2 cellular contexts compared by ENCODE assay signal in the genomic region with DNA sequence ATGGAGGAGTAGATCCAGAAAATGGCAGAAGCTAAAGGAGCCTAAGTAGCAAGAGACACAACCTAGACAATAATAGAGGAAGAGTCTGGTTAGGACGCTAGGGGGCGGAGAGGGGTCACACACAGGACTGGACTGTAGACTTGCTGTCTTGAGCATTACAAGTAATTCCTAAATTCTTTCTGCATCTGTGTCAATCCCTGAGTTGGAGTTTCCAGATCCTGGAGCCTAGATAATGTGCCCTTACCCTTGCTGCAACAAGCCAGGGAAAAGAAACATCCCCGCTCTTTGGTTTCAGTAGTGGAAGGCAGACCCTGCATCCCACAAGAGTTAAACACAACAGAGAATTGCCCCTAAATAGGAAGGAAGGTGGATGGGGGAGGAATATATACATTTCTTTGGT.
TF ChIP-seq lines count a peak whose summit lies in the region.

No MANE protein-coding gene starts in this region.

TF ChIP-seq in GM23338, 12 proteins besides CTCF, POLR2A, EP300 and RAD21 (continued from another document):
- TF ChIP-seq, protein P1, sequence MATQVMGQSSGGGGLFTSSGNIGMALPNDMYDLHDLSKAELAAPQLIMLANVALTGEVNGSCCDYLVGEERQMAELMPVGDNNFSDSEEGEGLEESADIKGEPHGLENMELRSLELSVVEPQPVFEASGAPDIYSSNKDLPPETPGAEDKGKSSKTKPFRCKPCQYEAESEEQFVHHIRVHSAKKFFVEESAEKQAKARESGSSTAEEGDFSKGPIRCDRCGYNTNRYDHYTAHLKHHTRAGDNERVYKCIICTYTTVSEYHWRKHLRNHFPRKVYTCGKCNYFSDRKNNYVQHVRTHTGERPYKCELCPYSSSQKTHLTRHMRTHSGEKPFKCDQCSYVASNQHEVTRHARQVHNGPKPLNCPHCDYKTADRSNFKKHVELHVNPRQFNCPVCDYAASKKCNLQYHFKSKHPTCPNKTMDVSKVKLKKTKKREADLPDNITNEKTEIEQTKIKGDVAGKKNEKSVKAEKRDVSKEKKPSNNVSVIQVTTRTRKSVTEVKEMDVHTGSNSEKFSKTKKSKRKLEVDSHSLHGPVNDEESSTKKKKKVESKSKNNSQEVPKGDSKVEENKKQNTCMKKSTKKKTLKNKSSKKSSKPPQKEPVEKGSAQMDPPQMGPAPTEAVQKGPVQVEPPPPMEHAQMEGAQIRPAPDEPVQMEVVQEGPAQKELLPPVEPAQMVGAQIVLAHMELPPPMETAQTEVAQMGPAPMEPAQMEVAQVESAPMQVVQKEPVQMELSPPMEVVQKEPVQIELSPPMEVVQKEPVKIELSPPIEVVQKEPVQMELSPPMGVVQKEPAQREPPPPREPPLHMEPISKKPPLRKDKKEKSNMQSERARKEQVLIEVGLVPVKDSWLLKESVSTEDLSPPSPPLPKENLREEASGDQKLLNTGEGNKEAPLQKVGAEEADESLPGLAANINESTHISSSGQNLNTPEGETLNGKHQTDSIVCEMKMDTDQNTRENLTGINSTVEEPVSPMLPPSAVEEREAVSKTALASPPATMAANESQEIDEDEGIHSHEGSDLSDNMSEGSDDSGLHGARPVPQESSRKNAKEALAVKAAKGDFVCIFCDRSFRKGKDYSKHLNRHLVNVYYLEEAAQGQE (IDR thresholded peaks at IDR 0.05; ENCODE audit: unreplicated experiment): no peak
- no peak for TF ChIP-seq ZNF114 (CRISPR knock-in tag; IDR thresholded peaks at IDR 0.05)
- TF ChIP-seq NANOG (IDR thresholded peaks at IDR 0.05; ENCODE audit: borderline replicate concordance): no peak
- no peak for TF ChIP-seq CREB1 (CRISPR knock-in tag; IDR thresholded peaks at IDR 0.05; ENCODE audit: low read depth)
- TF ChIP-seq ZNF331 (CRISPR knock-in tag; IDR thresholded peaks at IDR 0.05; ENCODE audit: low read depth): no peak
- no peak for TF ChIP-seq ETS1 (IDR thresholded peaks at IDR 0.05)
- no peak for TF ChIP-seq STAT1 (IDR thresholded peaks at IDR 0.05; ENCODE audit: unreplicated experiment)
- TF ChIP-seq, protein P2, sequence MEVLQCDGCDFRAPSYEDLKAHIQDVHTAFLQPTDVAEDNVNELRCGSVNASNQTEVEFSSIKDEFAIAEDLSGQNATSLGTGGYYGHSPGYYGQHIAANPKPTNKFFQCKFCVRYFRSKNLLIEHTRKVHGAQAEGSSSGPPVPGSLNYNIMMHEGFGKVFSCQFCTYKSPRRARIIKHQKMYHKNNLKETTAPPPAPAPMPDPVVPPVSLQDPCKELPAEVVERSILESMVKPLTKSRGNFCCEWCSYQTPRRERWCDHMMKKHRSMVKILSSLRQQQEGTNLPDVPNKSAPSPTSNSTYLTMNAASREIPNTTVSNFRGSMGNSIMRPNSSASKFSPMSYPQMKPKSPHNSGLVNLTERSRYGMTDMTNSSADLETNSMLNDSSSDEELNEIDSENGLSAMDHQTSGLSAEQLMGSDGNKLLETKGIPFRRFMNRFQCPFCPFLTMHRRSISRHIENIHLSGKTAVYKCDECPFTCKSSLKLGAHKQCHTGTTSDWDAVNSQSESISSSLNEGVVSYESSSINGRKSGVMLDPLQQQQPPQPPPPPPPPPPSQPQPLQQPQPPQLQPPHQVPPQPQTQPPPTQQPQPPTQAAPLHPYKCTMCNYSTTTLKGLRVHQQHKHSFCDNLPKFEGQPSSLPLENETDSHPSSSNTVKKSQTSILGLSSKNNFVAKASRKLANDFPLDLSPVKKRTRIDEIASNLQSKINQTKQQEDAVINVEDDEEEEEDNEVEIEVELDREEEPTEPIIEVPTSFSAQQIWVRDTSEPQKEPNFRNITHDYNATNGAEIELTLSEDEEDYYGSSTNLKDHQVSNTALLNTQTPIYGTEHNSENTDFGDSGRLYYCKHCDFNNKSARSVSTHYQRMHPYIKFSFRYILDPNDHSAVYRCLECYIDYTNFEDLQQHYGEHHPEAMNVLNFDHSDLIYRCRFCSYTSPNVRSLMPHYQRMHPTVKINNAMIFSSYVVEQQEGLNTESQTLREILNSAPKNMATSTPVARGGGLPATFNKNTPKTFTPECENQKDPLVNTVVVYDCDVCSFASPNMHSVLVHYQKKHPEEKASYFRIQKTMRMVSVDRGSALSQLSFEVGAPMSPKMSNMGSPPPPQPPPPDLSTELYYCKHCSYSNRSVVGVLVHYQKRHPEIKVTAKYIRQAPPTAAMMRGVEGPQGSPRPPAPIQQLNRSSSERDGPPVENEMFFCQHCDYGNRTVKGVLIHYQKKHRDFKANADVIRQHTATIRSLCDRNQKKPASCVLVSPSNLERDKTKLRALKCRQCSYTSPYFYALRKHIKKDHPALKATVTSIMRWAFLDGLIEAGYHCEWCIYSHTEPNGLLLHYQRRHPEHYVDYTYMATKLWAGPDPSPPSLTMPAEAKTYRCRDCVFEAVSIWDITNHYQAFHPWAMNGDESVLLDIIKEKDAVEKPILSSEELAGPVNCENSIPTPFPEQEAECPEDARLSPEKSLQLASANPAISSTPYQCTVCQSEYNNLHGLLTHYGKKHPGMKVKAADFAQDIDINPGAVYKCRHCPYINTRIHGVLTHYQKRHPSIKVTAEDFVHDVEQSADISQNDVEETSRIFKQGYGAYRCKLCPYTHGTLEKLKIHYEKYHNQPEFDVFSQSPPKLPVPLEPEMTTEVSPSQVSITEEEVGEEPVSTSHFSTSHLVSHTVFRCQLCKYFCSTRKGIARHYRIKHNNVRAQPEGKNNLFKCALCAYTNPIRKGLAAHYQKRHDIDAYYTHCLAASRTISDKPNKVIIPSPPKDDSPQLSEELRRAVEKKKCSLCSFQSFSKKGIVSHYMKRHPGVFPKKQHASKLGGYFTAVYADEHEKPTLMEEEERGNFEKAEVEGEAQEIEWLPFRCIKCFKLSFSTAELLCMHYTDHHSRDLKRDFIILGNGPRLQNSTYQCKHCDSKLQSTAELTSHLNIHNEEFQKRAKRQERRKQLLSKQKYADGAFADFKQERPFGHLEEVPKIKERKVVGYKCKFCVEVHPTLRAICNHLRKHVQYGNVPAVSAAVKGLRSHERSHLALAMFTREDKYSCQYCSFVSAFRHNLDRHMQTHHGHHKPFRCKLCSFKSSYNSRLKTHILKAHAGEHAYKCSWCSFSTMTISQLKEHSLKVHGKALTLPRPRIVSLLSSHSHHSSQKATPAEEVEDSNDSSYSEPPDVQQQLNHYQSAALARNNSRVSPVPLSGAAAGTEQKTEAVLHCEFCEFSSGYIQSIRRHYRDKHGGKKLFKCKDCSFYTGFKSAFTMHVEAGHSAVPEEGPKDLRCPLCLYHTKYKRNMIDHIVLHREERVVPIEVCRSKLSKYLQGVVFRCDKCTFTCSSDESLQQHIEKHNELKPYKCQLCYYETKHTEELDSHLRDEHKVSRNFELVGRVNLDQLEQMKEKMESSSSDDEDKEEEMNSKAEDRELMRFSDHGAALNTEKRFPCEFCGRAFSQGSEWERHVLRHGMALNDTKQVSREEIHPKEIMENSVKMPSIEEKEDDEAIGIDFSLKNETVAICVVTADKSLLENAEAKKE (CRISPR knock-in tag; IDR thresholded peaks at IDR 0.05): no peak

TF ChIP-seq in Ishikawa, 13 proteins besides CTCF, POLR2A, EP300 and RAD21 (continued from another document):
- TF ChIP-seq, protein P1 (IDR thresholded peaks at IDR 0.05; ENCODE audit: low read depth): no peak
- TF ChIP-seq, protein P3, sequence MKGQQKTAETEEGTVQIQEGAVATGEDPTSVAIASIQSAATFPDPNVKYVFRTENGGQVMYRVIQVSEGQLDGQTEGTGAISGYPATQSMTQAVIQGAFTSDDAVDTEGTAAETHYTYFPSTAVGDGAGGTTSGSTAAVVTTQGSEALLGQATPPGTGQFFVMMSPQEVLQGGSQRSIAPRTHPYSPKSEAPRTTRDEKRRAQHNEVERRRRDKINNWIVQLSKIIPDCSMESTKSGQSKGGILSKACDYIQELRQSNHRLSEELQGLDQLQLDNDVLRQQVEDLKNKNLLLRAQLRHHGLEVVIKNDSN (IDR thresholded peaks at IDR 0.05): no peak
- TF ChIP-seq MAX (IDR thresholded peaks at IDR 0.05): no peak
- TF ChIP-seq TAF1 (IDR thresholded peaks at IDR 0.05; ENCODE audit: low read depth): no peak
- TF ChIP-seq TCF12 (IDR thresholded peaks at IDR 0.05; ENCODE audit: low read depth): no peak
- no peak for TF ChIP-seq YY1 (IDR thresholded peaks at IDR 0.05; ENCODE audit: low read depth)
- TF ChIP-seq EGR1 (IDR thresholded peaks at IDR 0.05): no peak
- TF ChIP-seq NFIC (IDR thresholded peaks at IDR 0.05): no peak
- TF ChIP-seq ZBTB7A (IDR thresholded peaks at IDR 0.05; ENCODE audit: low read depth): no peak
- TF ChIP-seq FOXM1 (IDR thresholded peaks at IDR 0.05; ENCODE audit: borderline replicate concordance, low read depth): no peak
- no peak for TF ChIP-seq TEAD4 (IDR thresholded peaks at IDR 0.05)
